In genomic region chr5:66136053-66136452, GRCh38 we compare ENCODE assay signal across 33 cellular contexts.
"Had no signal": no experiment of that assay in that cellular context is flagged by ENCODE, and none has a peak within 500 bp of the region (broad histone marks: within the 10 kb centered on the region; RNA-seq: fewer than 3 reads in every experiment).

No MANE protein-coding gene starts in this region.

- H3K4me3 ChIP-seq: esophagus muscularis mucosa, gastrocnemius medialis, heart left ventricle had no signal

- H3K27me3 Mint-ChIP-seq: activated B cell treated with CpG ODN at 0.5 μM for 24 hours; activated CD8-positive, alpha-beta T cell treated with anti-CD3 and anti-CD28 coated beads for 36 hours; activated naive CD8-positive, alpha-beta T cell; activated T-helper 17 cell treated with anti-CD3 and anti-CD28 coated beads, Interleukin-2, amount 50 U/mL, for 72 hours; central memory CD8-positive, alpha-beta T cell; effector memory CD8-positive, alpha-beta T cell had no signal

- H3K4me1 ChIP-seq: foreskin keratinocyte had no signal

- H3K27me3 ChIP-seq: brain microvascular endothelial cell, esophagus muscularis mucosa, foreskin keratinocyte, gastrocnemius medialis, heart left ventricle had no signal

- H3K27ac Mint-ChIP-seq: activated B cell treated with CpG ODN at 0.5 μM for 24 hours; activated CD8-positive, alpha-beta T cell treated with anti-CD3 and anti-CD28 coated beads for 36 hours; activated naive CD8-positive, alpha-beta T cell; activated T-helper 17 cell treated with anti-CD3 and anti-CD28 coated beads, Interleukin-2, amount 50 U/mL, for 72 hours; T-helper 1 cell treated with Interleukin-12 subunit alpha and Interleukin-12 subunit beta and Interleukin-4 antibody, amounts not matched to agents 30 μg/mL and 1 μg/mL, for 36 hours had no signal

- H3K4me3 Mint-ChIP-seq: activated B cell treated with CpG ODN at 0.5 μM for 24 hours; activated CD8-positive, alpha-beta T cell treated with anti-CD3 and anti-CD28 coated beads for 36 hours; activated naive CD8-positive, alpha-beta T cell; activated T-cell treated with anti-CD3 and anti-CD28 coated beads, Interleukin-2, amount 50 U/mL, for 4 hours; activated T-helper 17 cell treated with anti-CD3 and anti-CD28 coated beads, Interleukin-2, amount 50 U/mL, for 72 hours; central memory CD8-positive, alpha-beta T cell; effector memory CD8-positive, alpha-beta T cell; T-helper 1 cell treated with Interleukin-12 subunit alpha and Interleukin-12 subunit beta and Interleukin-4 antibody, amounts not matched to agents 30 μg/mL and 1 μg/mL, for 36 hours had no signal

- H3K27ac ChIP-seq: brain microvascular endothelial cell, esophagus muscularis mucosa, foreskin keratinocyte, gastrocnemius medialis, heart left ventricle, WERI-Rb-1 had no signal

- H3K4me1 Mint-ChIP-seq: central memory CD8-positive, alpha-beta T cell had no signal

- H3K36me3 Mint-ChIP-seq: activated naive CD8-positive, alpha-beta T cell had no signal

- H3K9me3 Mint-ChIP-seq: activated CD8-positive, alpha-beta T cell treated with anti-CD3 and anti-CD28 coated beads for 36 hours; activated T-cell treated with anti-CD3 and anti-CD28 coated beads, Interleukin-2, amount 50 U/mL, for 4 hours; activated T-helper 17 cell treated with anti-CD3 and anti-CD28 coated beads, Interleukin-2, amount 50 U/mL, for 72 hours; central memory CD8-positive, alpha-beta T cell; effector memory CD8-positive, alpha-beta T cell; T-helper 1 cell treated with Interleukin-12 subunit alpha and Interleukin-12 subunit beta and Interleukin-4 antibody, amounts not matched to agents 30 μg/mL and 1 μg/mL, for 36 hours had no signal

- H3K9me3 ChIP-seq: esophagus muscularis mucosa, gastrocnemius medialis, heart left ventricle had no signal

- H3K36me3 ChIP-seq: brain microvascular endothelial cell, esophagus muscularis mucosa, gastrocnemius medialis, heart left ventricle, WERI-Rb-1 had no signal

- FAIRE-seq: astrocyte, bronchial epithelial cell had no signal

- ATAC-seq: activated CD4-positive, CD25-positive, alpha-beta regulatory T cell treated with anti-CD3 and anti-CD28 coated beads, Interleukin-2, amount 50 U/mL, for 24 hours; activated CD8-positive, alpha-beta T cell treated with anti-CD3 and anti-CD28 coated beads for 36 hours; activated T-cell treated with anti-CD3 and anti-CD28 coated beads, Interleukin-2, amount 50 U/mL, for 4 hours; activated T-helper 17 cell treated with anti-CD3 and anti-CD28 coated beads, Interleukin-2, amount 50 U/mL, for 72 hours; effector memory CD8-positive, alpha-beta T cell; foreskin keratinocyte; gastrocnemius medialis; heart left ventricle had no signal

- DNase-seq: activated B cell treated with CpG ODN at 0.5 μM for 24 hours; activated CD4-positive, alpha-beta T cell treated with anti-CD3 and anti-CD28 coated beads for 48 hours; activated CD4-positive, alpha-beta T cell treated with anti-CD3 and anti-CD28 coated beads, Interleukin-2, amount 50 U/mL, for 1 hour; activated CD4-positive, alpha-beta T cell treated with anti-CD3 and anti-CD28 coated beads, Interleukin-2, amount 50 U/mL, for 48 hours; activated CD8-positive, alpha-beta memory T cell treated with anti-CD3 and anti-CD28 coated beads for 24 hours; activated CD8-positive, alpha-beta T cell treated with anti-CD3 and anti-CD28 coated beads for 36 hours; activated effector memory CD4-positive, alpha-beta T cell treated with Interleukin-2 at 50 U/mL for 16 hours; activated gamma-delta T cell treated with Interleukin-2 at 50 U/mL for 16 hours; activated naive CD4-positive, alpha-beta T cell treated with anti-CD3 and anti-CD28 coated beads, Interleukin-2, amount 50 U/mL, for 16 hours; activated naive CD4-positive, alpha-beta T cell treated with Interleukin-2 at 50 U/mL for 16 hours; activated T-cell treated with anti-CD3 and anti-CD28 coated beads, Interleukin-2, amount 50 U/mL, for 4 hours; amniotic stem cell; anterior cingulate cortex; brain microvascular endothelial cell; cortex of kidney; dermis blood vessel endothelial cell; effector CD4-positive, alpha-beta T cell; effector memory CD8-positive, alpha-beta T cell; erythroblast; foreskin keratinocyte; gastrocnemius medialis; glutamatergic neuron; heart left ventricle; T-helper 9 cell; WERI-Rb-1 had no signal
